8 cellular contexts compared by ENCODE assay signal in genomic region chr19:8341504-8341903, GRCh38. TPM values are rescaled to one million over a fixed set of nuclear protein-coding genes. Genes with fewer than 3 reads are reported as not detected.
DNase-seq lines count a peak whose midpoint lies in the region; ATAC-seq and TF ChIP-seq lines count a peak whose summit lies in the region.
"Not testable (repeated sequence)": the region's sequence is repeated elsewhere in the genome, so short reads cannot be mapped to it uniquely, and the experiment has no call there.
"Had no signal": no experiment of that assay in that cellular context is flagged by ENCODE, and none has a peak within 500 bp of the region (broad histone marks: within the 10 kb centered on the region; RNA-seq: fewer than 3 reads in every experiment).

No MANE protein-coding gene starts in this region.

- not testable (repeated sequence) for H3K27ac Mint-ChIP-seq in CD4-positive, alpha-beta T cell; activated CD4-positive, alpha-beta T cell treated with anti-CD3 and anti-CD28 coated beads, Interleukin-2, amount 10 ng/mL, durations not matched to agents 7 days and 5 days
- H3K27ac Mint-ChIP-seq in immature natural killer cell, result peak overlapping the region; percentile 76 to 93 (median 88)
- peak overlapping the region in 1 of 9 donors; percentile 43 for H3K27ac Mint-ChIP-seq in naive thymus-derived CD4-positive, alpha-beta T cell

- peak overlapping the region; percentile 67 for H3K4me3 Mint-ChIP-seq in CD4-positive, alpha-beta T cell
- H3K4me3 Mint-ChIP-seq in activated CD4-positive, alpha-beta T cell treated with anti-CD3 and anti-CD28 coated beads, Interleukin-2, amount 10 ng/mL, durations not matched to agents 7 days and 5 days, result peak overlapping the region; percentile 30
- H3K4me3 Mint-ChIP-seq in immature natural killer cell, result peak overlapping the region; percentile 42 to 90 (median 71)
- H3K4me3 Mint-ChIP-seq in naive thymus-derived CD4-positive, alpha-beta T cell, result peak overlapping the region in 8 of 10 donors; percentile 29 to 87 (median 54)

- not testable (repeated sequence) for H3K27me3 ChIP-seq in CD4-positive, alpha-beta T cell (ENCODE audit: control insufficient read depth, insufficient read depth, low read length); naive thymus-derived CD4-positive, alpha-beta T cell (ENCODE audit: control insufficient read depth in 2 of 2, insufficient read depth in 2 of 2, low read length in 2 of 2)
- H3K27me3 ChIP-seq in esophagus muscularis mucosa (peaks cover 0 to 79% (median 13%) of the 10 kb centered on the region in 4 donors), skeletal muscle tissue (ENCODE audit: control insufficient read depth in 3 of 3, insufficient read depth in 3 of 3, low read length in 3 of 3) (peaks cover 16 to 40% (median 19%) of the 10 kb centered on the region in 3 donors)

- H3K36me3 ChIP-seq in esophagus muscularis mucosa; naive thymus-derived CD4-positive, alpha-beta T cell (ENCODE audit: control insufficient read depth in 2 of 3, insufficient read depth in 3 of 3, low read length in 3 of 3); skeletal muscle tissue (ENCODE audit: control insufficient read depth in 3 of 3, insufficient read depth in 3 of 3, low read length in 3 of 3): not testable (repeated sequence)

- H3K27me3 Mint-ChIP-seq in CD4-positive, alpha-beta T cell, result peaks cover 25% of the 10 kb centered on the region
- peaks cover 39% of the 10 kb centered on the region for H3K27me3 Mint-ChIP-seq in activated CD4-positive, alpha-beta T cell treated with anti-CD3 and anti-CD28 coated beads, Interleukin-2, amount 10 ng/mL, durations not matched to agents 7 days and 5 days
- H3K27me3 Mint-ChIP-seq in immature natural killer cell (ENCODE audit: low read depth in 3 of 3), result not testable (repeated sequence)
- H3K27me3 Mint-ChIP-seq in naive thymus-derived CD4-positive, alpha-beta T cell, result peaks cover 9 to 54% (median 14%) of the 10 kb centered on the region in 5 donors

- CTCF ChIA-PET in CD4-positive, alpha-beta T cell (lab: Charles Lee), result interaction anchor here (1.3 kb wide), 1 partner anchor 12 kb away, joined by 3 read pairs; no protein-coding TSS in a partner anchor
- CTCF ChIA-PET in activated CD4-positive, alpha-beta T cell treated with anti-CD3 and anti-CD28 coated beads, Interleukin-2, amount 10 ng/mL, durations not matched to agents 7 days and 5 days (lab: Charles Lee), result interaction anchor here (0.6 to 4.7 kb wide), 5 partner anchors 13 to 412 kb away, joined by 3 to 38 read pairs (median 3); no protein-coding TSS in a partner anchor
- CTCF ChIA-PET in naive thymus-derived CD4-positive, alpha-beta T cell (lab: Charles Lee), result interaction anchor here (1.0 to 1.1 kb wide), 2 partner anchors 12 to 72 kb away, joined by 4 read pairs; no protein-coding TSS in a partner anchor

- DNase-seq in CD4-positive, alpha-beta T cell; activated CD4-positive, alpha-beta T cell treated with anti-CD3 and anti-CD28 coated beads, Interleukin-2, amount 10 ng/mL, durations not matched to agents 7 days and 5 days; caudate nucleus (lab: John Stamatoyannopoulos, UW); esophagus muscularis mucosa (ENCODE audit: extremely low spot score); immature natural killer cell; naive thymus-derived CD4-positive, alpha-beta T cell: not testable (repeated sequence)

- 94% methylated on average over 4 of the region's 4 CpGs for WGBS in esophagus muscularis mucosa

- peak overlapping the region in 3 of 4 donors; percentile 59 to 73 (median 61) for H3K4me3 ChIP-seq in esophagus muscularis mucosa
- H3K4me3 ChIP-seq in naive thymus-derived CD4-positive, alpha-beta T cell (ENCODE audit: low read length), result not testable (repeated sequence)
- peak overlapping the region in 1 of 3 donors; percentile 38 for H3K4me3 ChIP-seq in skeletal muscle tissue (ENCODE audit: low read length in 3 of 3)

- H3K36me3 Mint-ChIP-seq in CD4-positive, alpha-beta T cell (ENCODE audit: low read depth); activated CD4-positive, alpha-beta T cell treated with anti-CD3 and anti-CD28 coated beads, Interleukin-2, amount 10 ng/mL, durations not matched to agents 7 days and 5 days (ENCODE audit: low read depth); immature natural killer cell; naive thymus-derived CD4-positive, alpha-beta T cell: not testable (repeated sequence)

- not testable (repeated sequence) for TF ChIP-seq EP300 in esophagus muscularis mucosa (IDR thresholded peaks at IDR 0.05)

- TF ChIP-seq CTCF in CD4-positive, alpha-beta T cell (IDR thresholded peaks at IDR 0.05); esophagus muscularis mucosa (IDR thresholded peaks at IDR 0.05): not testable (repeated sequence)

- H3K9me3 ChIP-seq in CD4-positive, alpha-beta T cell (ENCODE audit: control insufficient read depth, low read length); esophagus muscularis mucosa; naive thymus-derived CD4-positive, alpha-beta T cell (ENCODE audit: control insufficient read depth in 2 of 3, low read length in 3 of 3); skeletal muscle tissue (ENCODE audit: control insufficient read depth in 3 of 3, low read length in 3 of 3): not testable (repeated sequence)

- H3K4me1 ChIP-seq in esophagus muscularis mucosa, result peaks cover 18 to 42% (median 34%) of the 10 kb centered on the region in 4 donors
- H3K4me1 ChIP-seq in naive thymus-derived CD4-positive, alpha-beta T cell (ENCODE audit: control insufficient read depth in 2 of 2, insufficient read depth in 2 of 2, low read length in 2 of 2); skeletal muscle tissue (ENCODE audit: control insufficient read depth in 3 of 3, insufficient read depth in 3 of 3, low read length in 3 of 3): not testable (repeated sequence)

- not testable (repeated sequence) for H3K9me3 Mint-ChIP-seq in CD4-positive, alpha-beta T cell; activated CD4-positive, alpha-beta T cell treated with anti-CD3 and anti-CD28 coated beads, Interleukin-2, amount 10 ng/mL, durations not matched to agents 7 days and 5 days; immature natural killer cell; naive thymus-derived CD4-positive, alpha-beta T cell

- POLR2A ChIA-PET in CD4-positive, alpha-beta T cell (lab: Charles Lee), result interaction anchor here (0.7 to 2.4 kb wide), 2 partner anchors 20 to 146 kb away, joined by 4 to 7 read pairs; partner anchors contain the start of genes NDUFA7 and RPS28
- POLR2A ChIA-PET in activated CD4-positive, alpha-beta T cell treated with anti-CD3 and anti-CD28 coated beads, Interleukin-2, amount 10 ng/mL, durations not matched to agents 7 days and 5 days (lab: Charles Lee), result interaction anchor here (0.6 kb wide), 1 partner anchor 15 kb away, joined by 3 read pairs; no protein-coding TSS in a partner anchor
- POLR2A ChIA-PET in naive thymus-derived CD4-positive, alpha-beta T cell (lab: Charles Lee), result interaction anchor here (4.0 kb wide), 1 partner anchor 19 kb away, joined by 15 read pairs; the partner anchor contains the start of genes NDUFA7 and RPS28

- TF ChIP-seq POLR2A in esophagus muscularis mucosa (IDR thresholded peaks at IDR 0.05; ENCODE audit: low read depth), result not testable (repeated sequence)

- H3K27ac ChIP-seq in CD4-positive, alpha-beta T cell (ENCODE audit: low read depth, low read length); naive thymus-derived CD4-positive, alpha-beta T cell (ENCODE audit: low read depth, low read length): not testable (repeated sequence)
- H3K27ac ChIP-seq in caudate nucleus (ENCODE audit: low read depth, low read length) (peak overlapping the region; percentile 62), esophagus muscularis mucosa (replicated peaks in 1 of 4) (peak overlapping the region; percentile 1 to 86 (median 85)), skeletal muscle tissue (ENCODE audit: low read depth, low read length) (peak overlapping the region; percentile 86)

- not testable (repeated sequence) for H3K9ac ChIP-seq in skeletal muscle tissue (ENCODE audit: low read depth in 1 of 3, low read length in 3 of 3)

- intact Hi-C loops in CD4-positive, alpha-beta T cell (cut with DNase I, micrococcal nuclease); esophagus muscularis mucosa (cut with DNase I): not testable (repeated sequence)
- intact Hi-C loops in naive thymus-derived CD4-positive, alpha-beta T cell (cut with micrococcal nuclease), result loop anchor here in 1 of 2 donors (5.0 kb wide), 3 partner anchors 71 to 251 kb away; partner anchors contain the start of gene MARCHF2

- H3K4me1 Mint-ChIP-seq in CD4-positive, alpha-beta T cell (ENCODE audit: low read depth), result not testable (repeated sequence)
- peaks cover 15% of the 10 kb centered on the region for H3K4me1 Mint-ChIP-seq in activated CD4-positive, alpha-beta T cell treated with anti-CD3 and anti-CD28 coated beads, Interleukin-2, amount 10 ng/mL, durations not matched to agents 7 days and 5 days
- peaks cover 21 to 25% of the 10 kb centered on the region in 2 donors for H3K4me1 Mint-ChIP-seq in immature natural killer cell
- H3K4me1 Mint-ChIP-seq in naive thymus-derived CD4-positive, alpha-beta T cell, result peaks cover 0 to 13% (median 7%) of the 10 kb centered on the region in 7 donors

- ATAC-seq in CD4-positive, alpha-beta T cell (ENCODE audit: poor library complexity); naive thymus-derived CD4-positive, alpha-beta T cell: not testable (repeated sequence)

RNA-seq across cellular contexts. Expression of gene KANK3, which starts 1.6 kb away (rescaled TPM):
- 1 to 10 TPM in 1 of 2 experiments, under 1 TPM in 1; 0.87 to 1.1 TPM for total RNA-seq in CD4-positive, alpha-beta T cell
- 1 to 10 TPM; 1.3 to 2.7 TPM for total RNA-seq in activated CD4-positive, alpha-beta T cell treated with anti-CD3 and anti-CD28 coated beads, Interleukin-2, amount 10 ng/mL, durations not matched to agents 7 days and 5 days
- 10 to 100 TPM; 23.7 to 36.0 (median 30.0) TPM for total RNA-seq in esophagus muscularis mucosa
- polyA plus RNA-seq in immature natural killer cell, result 1 to 10 TPM; 4.8 to 8.0 (median 5.3) TPM
- total RNA-seq in naive thymus-derived CD4-positive, alpha-beta T cell, result 1 to 10 TPM; 1.3 to 4.4 (median 1.8) TPM
- under 1 TPM; 0.52 to 0.72 TPM for polyA plus RNA-seq in naive thymus-derived CD4-positive, alpha-beta T cell
- total RNA-seq in skeletal muscle tissue, result 10.4 TPM

RNA-seq across cellular contexts. Expression of gene RPS28, which starts 20.2 kb away (rescaled TPM):
- total RNA-seq in CD4-positive, alpha-beta T cell, result 1,000 to 10,000 TPM; 3,333 to 3,342 TPM
- 1,000 to 10,000 TPM; 1,480 to 2,023 TPM for total RNA-seq in activated CD4-positive, alpha-beta T cell treated with anti-CD3 and anti-CD28 coated beads, Interleukin-2, amount 10 ng/mL, durations not matched to agents 7 days and 5 days
- total RNA-seq in esophagus muscularis mucosa (100 to 1,000 TPM; 256 to 473 (median 358) TPM), skeletal muscle tissue (371 TPM)
- 1,000 to 10,000 TPM in 2 of 3 donors, 100 to 1,000 TPM in 1; 690 to 1,852 (median 1,290) TPM for polyA plus RNA-seq in immature natural killer cell
- total RNA-seq in naive thymus-derived CD4-positive, alpha-beta T cell, result 1,000 to 10,000 TPM; 2,319 to 4,111 (median 3,327) TPM
- 1,000 to 10,000 TPM; 3,564 to 3,677 TPM for polyA plus RNA-seq in naive thymus-derived CD4-positive, alpha-beta T cell

RNA-seq across cellular contexts. Expression of gene NDUFA7, which starts 20.3 kb away (rescaled TPM):
- 10 to 100 TPM; 42.0 to 42.7 TPM for total RNA-seq in CD4-positive, alpha-beta T cell
- 10 to 100 TPM; 61.8 to 65.6 TPM for total RNA-seq in activated CD4-positive, alpha-beta T cell treated with anti-CD3 and anti-CD28 coated beads, Interleukin-2, amount 10 ng/mL, durations not matched to agents 7 days and 5 days
- total RNA-seq in esophagus muscularis mucosa (10 to 100 TPM; 26.1 to 34.0 (median 29.3) TPM), skeletal muscle tissue (21.4 TPM)
- polyA plus RNA-seq in immature natural killer cell, result 100 to 1,000 TPM in 2 of 3 donors, 10 to 100 TPM in 1; 95.2 to 173 (median 132) TPM
- total RNA-seq in naive thymus-derived CD4-positive, alpha-beta T cell, result 10 to 100 TPM; 16.8 to 50.3 (median 30.0) TPM
- polyA plus RNA-seq in naive thymus-derived CD4-positive, alpha-beta T cell, result 100 to 1,000 TPM; 108 to 121 TPM

RNA-seq across cellular contexts. Expression of gene ANGPTL4, which starts 22.5 kb away (rescaled TPM):
- total RNA-seq in CD4-positive, alpha-beta T cell, result not detected
- not detected for total RNA-seq in activated CD4-positive, alpha-beta T cell treated with anti-CD3 and anti-CD28 coated beads, Interleukin-2, amount 10 ng/mL, durations not matched to agents 7 days and 5 days
- total RNA-seq in esophagus muscularis mucosa (10 to 100 TPM in 3 of 4 donors, 1 to 10 TPM in 1; 3.7 to 37.9 (median 22.6) TPM), skeletal muscle tissue (1.0 TPM)
- polyA plus RNA-seq in immature natural killer cell, result not detected
- total RNA-seq in naive thymus-derived CD4-positive, alpha-beta T cell, result 1 to 10 TPM in 1 of 5 experiments, not detected in 4; 1.1 TPM
- polyA plus RNA-seq in naive thymus-derived CD4-positive, alpha-beta T cell, result not detected
- total RNA-seq: A172 had no signal

RNA-seq across cellular contexts. Expression of gene CD320, which starts 33.3 kb away (rescaled TPM):
- total RNA-seq in CD4-positive, alpha-beta T cell, result 10 to 100 TPM; 17.1 to 17.6 TPM
- total RNA-seq in activated CD4-positive, alpha-beta T cell treated with anti-CD3 and anti-CD28 coated beads, Interleukin-2, amount 10 ng/mL, durations not matched to agents 7 days and 5 days, result 10 to 100 TPM; 32.1 to 36.3 TPM
- total RNA-seq in esophagus muscularis mucosa (10 to 100 TPM; 25.7 to 63.2 (median 47.4) TPM), skeletal muscle tissue (11.5 TPM)
- 100 to 1,000 TPM in 1 of 3 donors, 10 to 100 TPM in 2; 86.4 to 105 (median 90.3) TPM for polyA plus RNA-seq in immature natural killer cell
- total RNA-seq in naive thymus-derived CD4-positive, alpha-beta T cell, result 10 to 100 TPM; 20.5 to 52.0 (median 27.2) TPM
- 10 to 100 TPM; 42.2 to 44.0 TPM for polyA plus RNA-seq in naive thymus-derived CD4-positive, alpha-beta T cell
